8 cellular contexts compared by ENCODE assay signal in the genomic region with DNA sequence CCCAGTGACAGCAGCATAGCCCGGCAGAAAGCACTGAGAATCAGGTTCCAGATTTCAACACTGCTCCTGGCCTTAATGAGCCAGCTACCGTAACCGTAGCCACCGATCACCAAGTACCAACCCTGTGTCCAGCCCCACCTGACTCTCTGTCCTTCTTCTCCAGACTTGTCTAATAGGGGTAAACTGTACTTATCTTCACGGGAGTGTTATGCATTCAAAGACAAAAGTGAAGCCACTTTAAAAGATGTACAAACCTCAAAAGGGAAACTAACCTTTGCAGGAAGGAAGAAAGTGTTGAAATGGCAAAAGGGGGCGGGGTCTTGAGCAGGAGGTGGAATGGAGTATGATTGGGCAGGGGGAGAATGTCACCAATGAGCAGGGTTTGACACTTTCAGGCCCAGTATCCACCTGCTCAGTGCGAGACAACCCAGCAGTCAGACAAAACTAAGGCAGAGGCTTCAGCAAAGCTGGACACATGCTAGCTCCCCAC.
DNase-seq lines count a peak whose midpoint lies in the region; ATAC-seq and TF ChIP-seq lines count a peak whose summit lies in the region.

No MANE protein-coding gene starts in this region.

- peaks cover 91 to 96% of the 10 kb centered on the region in 2 donors for H3K4me1 Mint-ChIP-seq in natural killer cell

- intact Hi-C loops in natural killer cell (cut with micrococcal nuclease): loop anchor here (5.0 kb wide), 2 partner anchors 144 to 301 kb away; no protein-coding TSS in a partner anchor

- TF ChIP-seq CTCF in natural killer cell (IDR thresholded peaks at IDR 0.05): no peak

- H3K36me3 Mint-ChIP-seq in natural killer cell: no peaks in the 10 kb centered on the region

- peak; percentile 59 for ATAC-seq in GM18907 (IDR thresholded peaks at IDR 0.05; ENCODE audit: unreplicated experiment)
- ATAC-seq in HG03460 (IDR thresholded peaks at IDR 0.05; ENCODE audit: unreplicated experiment): peak; percentile 60
- peak; percentile 76 to 89 (median 81) for ATAC-seq in natural killer cell
- ATAC-seq in GM19324 (IDR thresholded peaks at IDR 0.05; ENCODE audit: low FRiP score, unreplicated experiment): no peak
- ATAC-seq in GM19328 (IDR thresholded peaks at IDR 0.05; ENCODE audit: unreplicated experiment): no peak

- peak overlapping the region; percentile 84 for H3K4me3 Mint-ChIP-seq in natural killer cell

- peak; percentile 85 for DNase-seq in activated CD8-positive, alpha-beta memory T cell treated with anti-CD3 and anti-CD28 coated beads for 24 hours
- DNase-seq in natural killer cell (peak; percentile 55), NCI-H146 (lab: John Stamatoyannopoulos, UW) (no peak), occipital lobe (lab: John Stamatoyannopoulos, UW) (no peak)

- no peaks in the 10 kb centered on the region for H3K27me3 Mint-ChIP-seq in natural killer cell (ENCODE audit: low read depth in 2 of 2)

- H3K9me3 Mint-ChIP-seq in natural killer cell: no peaks in the 10 kb centered on the region

- peak overlapping the region; percentile 93 for H3K27ac Mint-ChIP-seq in natural killer cell

Comparison
In these comparisons a context has a peak if more than half of its experiments do, and no peak if none do; other contexts are left out.
1. ATAC-seq: peak in GM18907 (single experiment), HG03460 (single experiment) and natural killer cell (3 of 3); none in GM19324 (single experiment) and GM19328 (single experiment).
2. DNase-seq: peak in activated CD8-positive, alpha-beta memory T cell treated with anti-CD3 and anti-CD28 coated beads for 24 hours (single experiment) and natural killer cell (single experiment); none in NCI-H146 (single experiment) and occipital lobe (single experiment).